Comparison of ENCODE assay signal across 18 cellular contexts in genomic region chr4:182065255-182065654, GRCh38.
"Had no signal": no experiment of that assay in that cellular context is flagged by ENCODE, and none has a peak within 500 bp of the region (broad histone marks: within the 10 kb centered on the region; RNA-seq: fewer than 3 reads in every experiment).

No MANE protein-coding gene starts in this region.

- H3K4me3 Mint-ChIP-seq: naive thymus-derived CD4-positive, alpha-beta T cell; stimulated activated memory B cell treated with anti-CD40 and anti-IgM and Interleukin-4, amounts not matched to agents 10 μg/mL and 1 μg/mL and 100 μg/mL, for 72 hours; stimulated activated naive CD8-positive, alpha-beta T cell treated with anti-CD3 and anti-CD28 coated beads, Interleukin-15, Interleukin-2, amounts not matched to agents 100 ng/mL and 50 ng/mL, for 24 hours had no signal

- H3K4me1 ChIP-seq: heart left ventricle, spleen, upper lobe of right lung, vagina had no signal

- H3K27me3 ChIP-seq: heart left ventricle, neutrophil, spleen, tibial nerve, upper lobe of right lung, vagina had no signal

- H3K9me3 Mint-ChIP-seq: stimulated activated naive CD8-positive, alpha-beta T cell treated with anti-CD3 and anti-CD28 coated beads, Interleukin-15, Interleukin-2, amounts not matched to agents 100 ng/mL and 50 ng/mL, for 24 hours had no signal

- H3K36me3 ChIP-seq: heart left ventricle, neutrophil, spleen, tibial nerve, upper lobe of right lung, vagina had no signal

- H3K27me3 Mint-ChIP-seq: stimulated activated memory B cell treated with anti-CD40 and anti-IgM and Interleukin-4, amounts not matched to agents 10 μg/mL and 1 μg/mL and 100 μg/mL, for 72 hours; stimulated activated naive CD8-positive, alpha-beta T cell treated with anti-CD3 and anti-CD28 coated beads, Interleukin-15, Interleukin-2, amounts not matched to agents 100 ng/mL and 50 ng/mL, for 24 hours had no signal

- H3K36me3 Mint-ChIP-seq: naive thymus-derived CD4-positive, alpha-beta T cell; stimulated activated memory B cell treated with anti-CD40 and anti-IgM and Interleukin-4, amounts not matched to agents 10 μg/mL and 1 μg/mL and 100 μg/mL, for 72 hours had no signal

- H3K9me3 ChIP-seq: heart left ventricle, neutrophil, upper lobe of right lung, vagina had no signal

- ATAC-seq: heart left ventricle; naive thymus-derived CD4-positive, alpha-beta T cell; sciatic nerve; stimulated activated memory B cell treated with anti-CD40 and anti-IgM and Interleukin-4, amounts not matched to agents 10 μg/mL and 1 μg/mL and 100 μg/mL, for 72 hours; upper lobe of right lung had no signal

- DNase-seq: dermis blood vessel endothelial cell; erythroblast; foreskin melanocyte; heart left ventricle; hippocampal formation; kidney glomerular epithelial cell; naive thymus-derived CD4-positive, alpha-beta T cell; spleen; stimulated activated CD4-positive, alpha-beta T cell treated with anti-CD3 and anti-CD28 coated beads, Interleukin-15, amount 100 ng/mL, for 24 hours; stimulated activated CD4-positive, alpha-beta T cell treated with anti-CD3 and anti-CD28 coated beads, Interleukin-1b, Interleukin-23, amount 100 ng/mL, for 48 hours; stimulated activated CD4-positive, alpha-beta T cell treated with anti-CD3 and anti-CD28 coated beads, Interleukin-4, amount 100 ng/mL, for 24 hours; upper lobe of right lung had no signal

- H3K27ac Mint-ChIP-seq: naive thymus-derived CD4-positive, alpha-beta T cell; stimulated activated memory B cell treated with anti-CD40 and anti-IgM and Interleukin-4, amounts not matched to agents 10 μg/mL and 1 μg/mL and 100 μg/mL, for 72 hours; stimulated activated naive CD8-positive, alpha-beta T cell treated with anti-CD3 and anti-CD28 coated beads, Interleukin-15, Interleukin-2, amounts not matched to agents 100 ng/mL and 50 ng/mL, for 24 hours had no signal

- H3K4me1 Mint-ChIP-seq: naive thymus-derived CD4-positive, alpha-beta T cell; stimulated activated memory B cell treated with anti-CD40 and anti-IgM and Interleukin-4, amounts not matched to agents 10 μg/mL and 1 μg/mL and 100 μg/mL, for 72 hours had no signal

- H3K27ac ChIP-seq: heart left ventricle, neutrophil, spleen, tibial nerve, upper lobe of right lung, vagina had no signal

- H3K4me3 ChIP-seq: heart left ventricle, spleen, tibial nerve, upper lobe of right lung, vagina had no signal
